Comparison of ENCODE assay signal across 35 cellular contexts in genomic region chr7:28187012-28187411, GRCh38.
"Had no signal": no experiment of that assay in that cellular context is flagged by ENCODE, and none has a peak within 500 bp of the region (broad histone marks: within the 10 kb centered on the region; RNA-seq: fewer than 3 reads in every experiment).

No MANE protein-coding gene starts in this region.

- H3K4me1 ChIP-seq: body of pancreas, breast epithelium had no signal

- H3K36me3 ChIP-seq: adrenal gland, brain microvascular endothelial cell, breast epithelium had no signal

- H3K27me3 ChIP-seq: adrenal gland, body of pancreas, brain microvascular endothelial cell, breast epithelium had no signal

- H3K27ac ChIP-seq: adrenal gland, body of pancreas, brain microvascular endothelial cell, breast epithelium, VCaP had no signal

- H3K36me3 Mint-ChIP-seq: activated CD8-positive, alpha-beta memory T cell treated with anti-CD3 and anti-CD28 coated beads, Interleukin-2, amount 10 ng/mL, durations not matched to agents 7 days and 5 days; activated naive CD4-positive, alpha-beta T cell treated with anti-CD3 and anti-CD28 coated beads, Interleukin-2, amount 10 ng/mL, durations not matched to agents 7 days and 5 days; activated naive CD4-positive, alpha-beta T cell treated with anti-CD3 and anti-CD28 coated beads, Interleukin-2, amount 50 U/mL, for 24 hours had no signal

- H3K4me3 ChIP-seq: adrenal gland, body of pancreas, breast epithelium had no signal

- H3K27ac Mint-ChIP-seq: activated B cell treated with CpG ODN at 0.5 μM for 24 hours; activated CD4-positive, alpha-beta memory T cell treated with anti-CD3 and anti-CD28 coated beads, Interleukin-2, amount 10 ng/mL, durations not matched to agents 7 days and 5 days; activated CD4-positive, alpha-beta T cell treated with anti-CD3 and anti-CD28 coated beads, Interleukin-2, amount 10 ng/mL, durations not matched to agents 24 days and 14 days; activated CD8-positive, alpha-beta memory T cell treated with anti-CD3 and anti-CD28 coated beads, Interleukin-2, amount 10 ng/mL, durations not matched to agents 7 days and 5 days; activated CD8-positive, alpha-beta T cell treated with anti-CD3 and anti-CD28 coated beads, Interleukin-2, amount 10 ng/mL, durations not matched to agents 7 days and 5 days; activated naive CD4-positive, alpha-beta T cell treated with anti-CD3 and anti-CD28 coated beads, Interleukin-2, amount 10 ng/mL, durations not matched to agents 7 days and 5 days; activated naive CD4-positive, alpha-beta T cell treated with anti-CD3 and anti-CD28 coated beads, Interleukin-2, amount 50 U/mL, for 24 hours; activated naive CD8-positive, alpha-beta T cell treated with anti-CD3 and anti-CD28 coated beads for 36 hours; activated T-cell treated with anti-CD3 and anti-CD28 coated beads, Interleukin-2, amount 50 U/mL, for 24 hours; activated T-helper 2 cell treated with anti-CD3 and anti-CD28 coated beads, Interferon-gamma antibody, Interleukin-2, Interleukin-4, amounts not matched to agents 10 μg/mL and 5 μg/mL and 100 μg/mL, durations not matched to agents 14 hours and 24 hours and 36 hours; T-helper 1 cell treated with Interleukin-12 subunit alpha and Interleukin-12 subunit beta and Interleukin-4 antibody, amounts not matched to agents 30 μg/mL and 1 μg/mL, for 36 hours; T-helper 2 cell treated with Interferon-gamma antibody and Interleukin-4, amounts not matched to agents 5 μg/mL and 100 μg/mL, for 36 hours had no signal

- H3K9me3 ChIP-seq: adrenal gland, body of pancreas, breast epithelium had no signal

- H3K9me3 Mint-ChIP-seq: activated B cell treated with CpG ODN at 0.5 μM for 24 hours; activated CD4-positive, alpha-beta memory T cell treated with anti-CD3 and anti-CD28 coated beads, Interleukin-2, amount 10 ng/mL, durations not matched to agents 7 days and 5 days; activated CD4-positive, alpha-beta T cell treated with anti-CD3 and anti-CD28 coated beads, Interleukin-2, amount 10 ng/mL, durations not matched to agents 24 days and 14 days; activated naive CD4-positive, alpha-beta T cell treated with anti-CD3 and anti-CD28 coated beads, Interleukin-2, amount 10 ng/mL, durations not matched to agents 7 days and 5 days; activated naive CD4-positive, alpha-beta T cell treated with anti-CD3 and anti-CD28 coated beads, Interleukin-2, amount 50 U/mL, for 24 hours; activated naive CD8-positive, alpha-beta T cell treated with anti-CD3 and anti-CD28 coated beads for 36 hours; activated T-cell treated with anti-CD3 and anti-CD28 coated beads, Interleukin-2, amount 50 U/mL, for 24 hours; activated T-helper 2 cell treated with anti-CD3 and anti-CD28 coated beads, Interferon-gamma antibody, Interleukin-2, Interleukin-4, amounts not matched to agents 10 μg/mL and 5 μg/mL and 100 μg/mL, durations not matched to agents 14 hours and 24 hours and 36 hours; T-helper 1 cell treated with Interleukin-12 subunit alpha and Interleukin-12 subunit beta and Interleukin-4 antibody, amounts not matched to agents 30 μg/mL and 1 μg/mL, for 36 hours; T-helper 2 cell treated with Interferon-gamma antibody and Interleukin-4, amounts not matched to agents 5 μg/mL and 100 μg/mL, for 36 hours had no signal

- FAIRE-seq: astrocyte, TTC549 had no signal

- DNase-seq: activated B cell treated with CpG ODN at 0.5 μM for 24 hours; activated CD4-positive, alpha-beta memory T cell treated with anti-CD3 and anti-CD28 coated beads, Interleukin-2, amount 10 ng/mL, durations not matched to agents 7 days and 5 days; activated CD4-positive, alpha-beta T cell treated with anti-CD3 and anti-CD28 coated beads for 4 hours; activated CD4-positive, alpha-beta T cell treated with anti-CD3 and anti-CD28 coated beads, Interleukin-2, amount 10 ng/mL, durations not matched to agents 24 days and 14 days; activated CD4-positive, alpha-beta T cell treated with anti-CD3 and anti-CD28 coated beads, Interleukin-2, amount 50 U/mL, for 1 hour; activated CD4-positive, alpha-beta T cell treated with anti-CD3 and anti-CD28 coated beads, Interleukin-2, amount 50 U/mL, for 4 hours; activated CD4-positive, CD25-positive, alpha-beta regulatory T cell treated with anti-CD3 and anti-CD28 coated beads, Interleukin-2, amount 50 U/mL, for 72 hours; activated CD8-positive, alpha-beta memory T cell treated with anti-CD3 and anti-CD28 coated beads for 24 hours; activated CD8-positive, alpha-beta memory T cell treated with anti-CD3 and anti-CD28 coated beads, Interleukin-2, amount 10 ng/mL, durations not matched to agents 7 days and 5 days; activated CD8-positive, alpha-beta memory T cell treated with anti-CD3 and anti-CD28 coated beads, Interleukin-2, amount 50 U/mL, for 48 hours; activated CD8-positive, alpha-beta T cell treated with anti-CD3 and anti-CD28 coated beads, Interleukin-2, amount 10 ng/mL, durations not matched to agents 7 days and 5 days; activated effector memory CD4-positive, alpha-beta T cell treated with Interleukin-2 at 50 U/mL for 16 hours; activated gamma-delta T cell; activated naive CD4-positive, alpha-beta T cell treated with anti-CD3 and anti-CD28 coated beads, Interleukin-2, amount 10 ng/mL, durations not matched to agents 7 days and 5 days; activated naive CD4-positive, alpha-beta T cell treated with Interleukin-2 at 50 U/mL for 16 hours; activated naive CD8-positive, alpha-beta T cell treated with anti-CD3 and anti-CD28 coated beads for 36 hours; activated T-cell treated with anti-CD3 and anti-CD28 coated beads, Interleukin-2, amount 50 U/mL, for 24 hours; activated T-cell treated with anti-CD3 and anti-CD28 coated beads, Interleukin-2, amount 50 U/mL, for 48 hours; adrenal gland; amniotic stem cell; aorta; body of pancreas; brain microvascular endothelial cell; central memory CD4-positive, alpha-beta T cell; T-helper 1 cell; T-helper 2 cell; T-helper 9 cell had no signal

- ATAC-seq: activated CD8-positive, alpha-beta memory T cell treated with anti-CD3 and anti-CD28 coated beads, Interleukin-2, amount 10 ng/mL, durations not matched to agents 7 days and 5 days; activated CD8-positive, alpha-beta T cell treated with anti-CD3 and anti-CD28 coated beads, Interleukin-2, amount 10 ng/mL, durations not matched to agents 7 days and 5 days; body of pancreas had no signal
